ENCODE assay signal across 18 cellular contexts in the genomic region with DNA sequence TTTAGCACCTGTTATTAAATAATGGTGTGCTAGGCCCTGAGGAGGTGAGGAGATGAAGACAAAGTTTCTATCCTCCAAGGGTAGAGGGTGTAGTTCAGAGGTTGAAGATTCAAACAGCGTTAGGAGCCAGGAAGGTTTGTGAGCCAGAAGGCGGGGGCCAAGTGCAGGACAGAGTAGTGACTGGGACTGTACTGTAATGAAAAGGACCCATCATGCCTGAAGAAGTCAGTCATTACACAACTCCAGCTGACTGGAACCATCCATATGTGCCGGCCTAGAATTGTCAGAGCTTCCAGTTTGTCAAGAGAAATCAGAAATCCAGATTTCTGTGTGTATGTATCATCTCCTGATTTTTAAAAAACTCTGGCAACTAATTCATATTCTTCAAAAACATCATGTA. TPM values are rescaled to one million over a fixed set of nuclear protein-coding genes. Genes with fewer than 3 reads are reported as not detected.
A peak's percentile ranks its signal among the peaks of the same experiment; 100 is the strongest.
DNase-seq lines count a peak whose midpoint lies in the region; ATAC-seq and TF ChIP-seq lines count a peak whose summit lies in the region.
"Had no signal": no experiment of that assay in that cellular context is flagged by ENCODE, and none has a peak within 500 bp of the region (broad histone marks: within the 10 kb centered on the region; RNA-seq: fewer than 3 reads in every experiment).

No MANE protein-coding gene starts in this region.

- no peak overlapping the region for H2BK15ac ChIP-seq in mesenchymal stem cell (ENCODE audit: low read depth, poor library complexity, severe bottlenecking)

- H3K79me1 ChIP-seq in mesenchymal stem cell (replicated peaks; ENCODE audit: low read length, poor library complexity, severe bottlenecking) = no peaks in the 10 kb centered on the region

- H3K9me3 ChIP-seq in ascending aorta (no peaks in the 10 kb centered on the region), mesenchymal stem cell (ENCODE audit: control insufficient read depth, low read length) (no peaks in the 10 kb centered on the region), gastrocnemius medialis (no peaks in the 10 kb centered on the region), hepatocyte (ENCODE audit: low read depth) (no peaks in the 10 kb centered on the region)
- H3K9me3 ChIP-seq: BLaER1 had no signal

- no peak for ATAC-seq in gastrocnemius medialis
- ATAC-seq: HCT116 had no signal

- peak; percentile 34 for DNase-seq in activated CD4-positive, alpha-beta T cell treated with anti-CD3 and anti-CD28 coated beads, Interleukin-2, amount 10 ng/mL, durations not matched to agents 24 days and 14 days
- DNase-seq in activated CD4-positive, alpha-beta T cell treated with anti-CD3 and anti-CD28 coated beads for 1 hour = no peak
- DNase-seq in ascending aorta (ENCODE audit: low spot score in 2 of 2) (no peak), mesenchymal stem cell (no peak), gastrocnemius medialis (no peak), hepatocyte (ENCODE audit: low spot score) (no peak), NCI-H748 treated with DMSO at 0.1 percent for 48 hours (lab: John Stamatoyannopoulos, UW) (no peak)
- DNase-seq in activated CD4-positive, alpha-beta T cell treated with anti-CD3 and anti-CD28 coated beads for 4 hours = no peak
- DNase-seq: 8988T; CD4-positive, alpha-beta memory T cell; DMS79 treated with DMSO at 0.1 percent for 48 hours; GF-D8; GOT3; H7; HFFc6 had no signal

- TF ChIP-seq CTCF in ascending aorta (IDR thresholded peaks at IDR 0.05) = no peak
- no peak for TF ChIP-seq CTCF in gastrocnemius medialis (IDR thresholded peaks at IDR 0.05 in 4 of 5, conservative IDR thresholded peaks at IDR 0.05 in 1 of 5)
- no peak for TF ChIP-seq CTCF in hepatocyte (IDR thresholded peaks at IDR 0.05; ENCODE audit: poor library complexity)

- peak overlapping the region; percentile 64 for H4K91ac ChIP-seq in mesenchymal stem cell (ENCODE audit: low read length)

- H3K4me3 Mint-ChIP-seq in activated CD4-positive, alpha-beta T cell treated with anti-CD3 and anti-CD28 coated beads, Interleukin-2, amount 10 ng/mL, durations not matched to agents 24 days and 14 days = no peak overlapping the region
- H3K4me3 Mint-ChIP-seq: CD14-positive monocyte; CD4-positive, alpha-beta memory T cell; HFFc6 had no signal

- H3K27me3 ChIP-seq in ascending aorta (no peaks in the 10 kb centered on the region), mesenchymal stem cell (ENCODE audit: control insufficient read depth in 1 of 2, insufficient read depth in 1 of 2, low read length in 2 of 2) (no peaks in the 10 kb centered on the region), gastrocnemius medialis (no peaks in the 10 kb centered on the region), hepatocyte (no peaks in the 10 kb centered on the region)
- H3K27me3 ChIP-seq: BLaER1 had no signal

- peak overlapping the region in 1 of 2 experiments; percentile 60 for H3K4ac ChIP-seq in mesenchymal stem cell (ENCODE audit: low read depth in 1 of 2, low read length in 2 of 2)

- no peak for TF ChIP-seq POLR2A in gastrocnemius medialis (IDR thresholded peaks at IDR 0.05)

- peak overlapping the region; percentile 64 for H2BK120ac ChIP-seq in mesenchymal stem cell (ENCODE audit: low read depth, low read length)

- no peak overlapping the region for H4K8ac ChIP-seq in mesenchymal stem cell (ENCODE audit: low read length)

- peaks cover 9% of the 10 kb centered on the region for H3K4me1 Mint-ChIP-seq in activated CD4-positive, alpha-beta T cell treated with anti-CD3 and anti-CD28 coated beads, Interleukin-2, amount 10 ng/mL, durations not matched to agents 24 days and 14 days

- peak overlapping the region; percentile 28 to 88 for H3K18ac ChIP-seq in mesenchymal stem cell (ENCODE audit: low read depth in 1 of 2, low read length in 2 of 2)

- H3K27ac ChIP-seq in ascending aorta = peak overlapping the region; percentile 27 to 42
- no peak overlapping the region for H3K27ac ChIP-seq in mesenchymal stem cell (ENCODE audit: low read length, poor library complexity, severe bottlenecking)
- peak overlapping the region; percentile 8 to 71 (median 60) for H3K27ac ChIP-seq in gastrocnemius medialis
- H3K27ac ChIP-seq in hepatocyte = no peak overlapping the region
- H3K27ac ChIP-seq: BLaER1 had no signal

- no peaks in the 10 kb centered on the region for H3K79me2 ChIP-seq in hepatocyte

- H3K27ac Mint-ChIP-seq in activated CD4-positive, alpha-beta T cell treated with anti-CD3 and anti-CD28 coated beads, Interleukin-2, amount 10 ng/mL, durations not matched to agents 24 days and 14 days = no peak overlapping the region
- H3K27ac Mint-ChIP-seq: CD14-positive monocyte, HFFc6 had no signal

- H3K4me2 ChIP-seq in mesenchymal stem cell (ENCODE audit: low read length, poor library complexity, severe bottlenecking) = no peak overlapping the region
- no peak overlapping the region for H3K4me2 ChIP-seq in hepatocyte
- H3K4me2 ChIP-seq: BLaER1 had no signal

- WGBS in mesenchymal stem cell = 100% methylated on average over 3 of the region's 3 CpGs
- WGBS in hepatocyte (ENCODE audit: low lambda C conversion rate, missing lambda C conversion rate) = 91% methylated on average over 3 of the region's 3 CpGs

- intact Hi-C loops in activated CD4-positive, alpha-beta T cell treated with anti-CD3 and anti-CD28 coated beads, Interleukin-2, amount 10 ng/mL, durations not matched to agents 24 days and 14 days (cut with micrococcal nuclease) = no loop called here
- intact Hi-C loops in ascending aorta (cut with DNase I) (loop anchor here (2.0 kb wide), 1 partner anchor 15 kb away; no protein-coding TSS in a partner anchor), gastrocnemius medialis (cut with DNase I; ENCODE audit: low total_unique reads) (no loop called here)

- H3K36me3 ChIP-seq in ascending aorta = no peaks in the 10 kb centered on the region
- no peaks in the 10 kb centered on the region for H3K36me3 ChIP-seq in mesenchymal stem cell (ENCODE audit: control insufficient read depth in 1 of 2, insufficient read depth in 2 of 2, low read depth in 1 of 2, low read length in 2 of 2)
- no peaks in the 10 kb centered on the region for H3K36me3 ChIP-seq in gastrocnemius medialis
- no peaks in the 10 kb centered on the region for H3K36me3 ChIP-seq in hepatocyte (replicated peaks; ENCODE audit: insufficient read depth, low read depth)
- H3K36me3 ChIP-seq: BLaER1 had no signal

- H3K4me1 ChIP-seq in ascending aorta (peaks cover 0 to 28% of the 10 kb centered on the region in 2 donors), mesenchymal stem cell (ENCODE audit: control insufficient read depth, insufficient read depth, low read depth, low read length) (no peaks in the 10 kb centered on the region), gastrocnemius medialis (peaks cover 31 to 62% of the 10 kb centered on the region in 2 donors), hepatocyte (ENCODE audit: insufficient read depth) (peaks cover 5% of the 10 kb centered on the region)
- H3K4me1 ChIP-seq: BLaER1 had no signal

- H2AFZ ChIP-seq in mesenchymal stem cell (ENCODE audit: low read depth, low read length) (no peak overlapping the region), hepatocyte (no peak overlapping the region)

- H3K14ac ChIP-seq in mesenchymal stem cell (ENCODE audit: low read length in 2 of 2) = no peak overlapping the region

- no peak overlapping the region for H2AK5ac ChIP-seq in mesenchymal stem cell (ENCODE audit: low read length, severe bottlenecking)

- in situ Hi-C loops in gastrocnemius medialis (cut with MboI; ENCODE audit: low sequenced_read_pairs in 4 of 4) = loop anchor here in 3 of 4 donors (25.0 kb wide), 1 partner anchor 222 kb away; no protein-coding TSS in a partner anchor

- H4K20me1 ChIP-seq in hepatocyte (ENCODE audit: insufficient read depth, poor library complexity, severe bottlenecking) = no peaks in the 10 kb centered on the region
- H4K20me1 ChIP-seq: BLaER1 had no signal

- no peak overlapping the region for H3K23ac ChIP-seq in mesenchymal stem cell (ENCODE audit: low read length in 2 of 2)

- no peaks in the 10 kb centered on the region for H3K36me3 Mint-ChIP-seq in activated CD4-positive, alpha-beta T cell treated with anti-CD3 and anti-CD28 coated beads, Interleukin-2, amount 10 ng/mL, durations not matched to agents 24 days and 14 days (ENCODE audit: low read depth)

- no peak overlapping the region for H2BK5ac ChIP-seq in mesenchymal stem cell (ENCODE audit: low read depth, low read length, poor library complexity, severe bottlenecking)

- no peaks in the 10 kb centered on the region for H3K27me3 Mint-ChIP-seq in activated CD4-positive, alpha-beta T cell treated with anti-CD3 and anti-CD28 coated beads, Interleukin-2, amount 10 ng/mL, durations not matched to agents 24 days and 14 days
- H3K27me3 Mint-ChIP-seq: CD4-positive, alpha-beta memory T cell had no signal

- H3K4me3 ChIP-seq in ascending aorta (no peak overlapping the region), mesenchymal stem cell (ENCODE audit: insufficient read depth in 1 of 2, low read depth in 1 of 2, low read length in 2 of 2) (no peak overlapping the region), gastrocnemius medialis (no peak overlapping the region), hepatocyte (no peak overlapping the region)
- H3K4me3 ChIP-seq: BLaER1 had no signal

- no peak overlapping the region for H3K9ac ChIP-seq in mesenchymal stem cell (ENCODE audit: low read length)
- H3K9ac ChIP-seq: BLaER1 had no signal

- peak overlapping the region; percentile 79 for H2BK12ac ChIP-seq in mesenchymal stem cell (ENCODE audit: low read length in 2 of 2)

- H3K9me3 Mint-ChIP-seq in activated CD4-positive, alpha-beta T cell treated with anti-CD3 and anti-CD28 coated beads, Interleukin-2, amount 10 ng/mL, durations not matched to agents 24 days and 14 days = no peaks in the 10 kb centered on the region
- H3K9me3 Mint-ChIP-seq: CD14-positive monocyte; CD4-positive, alpha-beta memory T cell; HFFc6 had no signal

- no peaks in the 10 kb centered on the region for H3K9me2 ChIP-seq in hepatocyte (replicated peaks; ENCODE audit: insufficient read depth)

RNA-seq across cellular contexts. Expression of a gene that starts 54.8 kb away (rescaled TPM):
- total RNA-seq in activated CD4-positive, alpha-beta T cell treated with anti-CD3 and anti-CD28 coated beads, Interleukin-2, amount 10 ng/mL, durations not matched to agents 24 days and 14 days = 1.2 and 1.4 TPM in 2 replicates
- total RNA-seq in ascending aorta (106 TPM), gastrocnemius medialis (100 to 1,000 TPM in 2 of 4 donors, 10 to 100 TPM in 2; 87.1 to 115 (median 99.6) TPM), hepatocyte (48.2 and 54.9 TPM in 2 replicates)
- polyA plus RNA-seq in mesenchymal stem cell (2013, experiment 1 of 2) = 200 TPM
- polyA plus RNA-seq in mesenchymal stem cell (2013, experiment 2 of 2) = 198 TPM
- 40.5 and 49.4 TPM in 2 replicates for polyA plus RNA-seq in hepatocyte
- total RNA-seq: CD4-positive, alpha-beta memory T cell had no signal

Comparison
In these comparisons a context has a peak if more than half of its experiments do, and no peak if none do; other contexts are left out.
1. H3K27ac ChIP-seq: peak in ascending aorta (2 of 2) and gastrocnemius medialis (4 of 4); none in mesenchymal stem cell (single experiment) and hepatocyte (single experiment).
2. RNA of a gene that starts 54.8 kb away (total RNA-seq): 106 TPM in ascending aorta (single experiment), 87.1 to 115 TPM in gastrocnemius medialis and 48.2 to 54.9 TPM in hepatocyte; 1.2 to 1.4 TPM in activated CD4-positive, alpha-beta T cell treated with anti-CD3 and anti-CD28 coated beads, Interleukin-2, amount 10 ng/mL, durations not matched to agents 24 days and 14 days; every median in the first group is over 10 times any median in the second.